In the genomic region with DNA sequence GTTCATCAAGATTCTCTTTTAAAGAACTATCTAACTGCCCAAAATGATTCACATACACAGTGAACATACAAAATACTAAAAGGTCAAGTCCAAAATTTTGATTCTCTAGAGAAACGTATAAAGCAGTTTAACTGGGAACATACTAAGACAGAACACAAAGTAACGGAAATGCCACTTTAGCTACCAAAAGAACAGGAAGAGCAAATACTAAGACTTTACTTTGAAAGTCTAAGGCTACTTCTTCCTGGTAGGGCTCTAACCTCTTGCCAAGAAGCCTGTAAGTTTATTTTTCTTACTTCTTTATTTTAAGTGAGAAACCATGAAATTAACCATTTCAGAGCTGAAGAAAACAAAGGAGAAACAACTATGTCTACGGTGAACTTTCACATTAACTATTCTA, we compare ENCODE assay signal across 11 cellular contexts. TPM values are rescaled to one million over a fixed set of nuclear protein-coding genes. Genes with fewer than 3 reads are reported as not detected.
DNase-seq lines count a peak whose midpoint lies in the region; ATAC-seq, FAIRE-seq and TF ChIP-seq lines count a peak whose summit lies in the region.
"Had no signal": no experiment of that assay in that cellular context is flagged by ENCODE, and none has a peak within 500 bp of the region (broad histone marks: within the 10 kb centered on the region; RNA-seq: fewer than 3 reads in every experiment).

No MANE protein-coding gene starts in this region.

- H3K36me3 Mint-ChIP-seq in activated naive CD4-positive, alpha-beta T cell treated with anti-CD3 and anti-CD28 coated beads for 36 hours (ENCODE audit: low read depth): peaks cover 12% of the 10 kb centered on the region
- peaks cover 20 to 46% of the 10 kb centered on the region in 2 donors for H3K36me3 Mint-ChIP-seq in activated naive CD4-positive, alpha-beta T cell treated with anti-CD3 and anti-CD28 coated beads, Interleukin-2, amount 50 U/mL, for 72 hours
- H3K36me3 Mint-ChIP-seq in astrocyte (ENCODE audit: low read depth, unreplicated experiment): no peaks in the 10 kb centered on the region

- H3K4me1 ChIP-seq in astrocyte (ENCODE audit: insufficient read depth, low read length): peaks cover 15% of the 10 kb centered on the region
- H3K4me1 ChIP-seq in right lobe of liver: peaks cover 0 to 59% (median 18%) of the 10 kb centered on the region in 4 donors
- H3K4me1 ChIP-seq in upper lobe of left lung: peaks cover 54 to 81% (median 70%) of the 10 kb centered on the region in 4 donors

- no peak for FAIRE-seq in astrocyte (lab: Jason Lieb, UNC)

- H3K4me3 Mint-ChIP-seq in activated naive CD4-positive, alpha-beta T cell treated with anti-CD3 and anti-CD28 coated beads for 36 hours: peak overlapping the region; percentile 46
- H3K4me3 Mint-ChIP-seq in astrocyte (ENCODE audit: unreplicated experiment): peak overlapping the region; percentile 7

- no peak overlapping the region for H2AFZ ChIP-seq in astrocyte (ENCODE audit: low read depth, low read length)

- H3K9me3 ChIP-seq in astrocyte (ENCODE audit: insufficient read depth, low read depth, low read length) (no peaks in the 10 kb centered on the region), right lobe of liver (no peaks in the 10 kb centered on the region), upper lobe of left lung (no peaks in the 10 kb centered on the region)

- peak overlapping the region; percentile 71 for H3K27ac Mint-ChIP-seq in activated naive CD4-positive, alpha-beta T cell treated with anti-CD3 and anti-CD28 coated beads for 36 hours
- H3K27ac Mint-ChIP-seq in activated naive CD4-positive, alpha-beta T cell treated with anti-CD3 and anti-CD28 coated beads, Interleukin-2, amount 50 U/mL, for 72 hours: peak overlapping the region in 1 of 2 donors; percentile 84
- no peak overlapping the region for H3K27ac Mint-ChIP-seq in astrocyte (ENCODE audit: unreplicated experiment)

- H3K27ac ChIP-seq in astrocyte (ENCODE audit: low read depth, low read length) (peak overlapping the region; percentile 77), right lobe of liver (no peak overlapping the region), upper lobe of left lung (peak overlapping the region; percentile 46 to 98 (median 68))
- H3K27ac ChIP-seq: WERI-Rb-1 had no signal

- intact Hi-C loops in activated naive CD4-positive, alpha-beta T cell treated with anti-CD3 and anti-CD28 coated beads for 36 hours (cut with micrococcal nuclease): no loop called here
- intact Hi-C loops in right lobe of liver (cut with DNase I): no loop called here

- no peak for ATAC-seq in activated naive CD4-positive, alpha-beta T cell treated with anti-CD3 and anti-CD28 coated beads, Interleukin-2, amount 50 U/mL, for 72 hours
- ATAC-seq in right lobe of liver (peak in 3 of 4 donors; percentile 13 to 37 (median 18)), upper lobe of left lung (ENCODE audit: low FRiP score in 2 of 2) (peak in 1 of 2 donors; percentile 57)

- peak overlapping the region; percentile 6 for H3K9ac ChIP-seq in astrocyte (ENCODE audit: low read length)

- TF ChIP-seq POLR2A in right lobe of liver (IDR thresholded peaks at IDR 0.05) (no peak), upper lobe of left lung (IDR thresholded peaks at IDR 0.05) (peak in 1 of 4 donors; percentile 14)

- TF ChIP-seq CTCF in astrocyte (IDR thresholded peaks at IDR 0.05; ENCODE audit: insufficient read depth, low read depth, low read length): no peak
- no peak for TF ChIP-seq CTCF in right lobe of liver (IDR thresholded peaks at IDR 0.05)
- no peak for TF ChIP-seq CTCF in upper lobe of left lung (IDR thresholded peaks at IDR 0.05)

- H4K20me1 ChIP-seq in astrocyte (ENCODE audit: insufficient read depth, low read length): peaks cover 98% of the 10 kb centered on the region

- no peak for DNase-seq in activated naive CD4-positive, alpha-beta T cell treated with anti-CD3 and anti-CD28 coated beads for 36 hours
- no peak for DNase-seq in activated naive CD4-positive, alpha-beta T cell treated with anti-CD3 and anti-CD28 coated beads, Interleukin-2, amount 50 U/mL, for 72 hours (ENCODE audit: low spot score in 2 of 2)
- DNase-seq in astrocyte (ENCODE audit: low read depth) (peak; percentile 35), right lobe of liver (no peak), upper lobe of left lung (no peak), NCI-H1105 (lab: John Stamatoyannopoulos, UW) (no peak), NCI-H2227 treated with DMSO at 0.1 percent for 48 hours (lab: John Stamatoyannopoulos, UW) (no peak), DMS153 treated with DMSO at 0.1 percent for 48 hours (lab: John Stamatoyannopoulos, UW; ENCODE audit: unreplicated experiment) (no peak)
- DNase-seq: NCI-H187, WERI-Rb-1 had no signal

- peak in 1 of 4 donors; percentile 19 for TF ChIP-seq EP300 in upper lobe of left lung (IDR thresholded peaks at IDR 0.05)

- WGBS in right lobe of liver (ENCODE audit: insufficient coverage, low coverage, low lambda C conversion rate, missing lambda C conversion rate): 13% methylated on average over 3 of the region's 3 CpGs
- 13% methylated on average over 3 of the region's 3 CpGs for WGBS in upper lobe of left lung, 2 donors

- peaks cover 100% of the 10 kb centered on the region for H3K79me2 ChIP-seq in astrocyte (ENCODE audit: insufficient read depth, low read length)

- H3K27me3 Mint-ChIP-seq in activated naive CD4-positive, alpha-beta T cell treated with anti-CD3 and anti-CD28 coated beads for 36 hours (ENCODE audit: low read depth): no peaks in the 10 kb centered on the region
- no peaks in the 10 kb centered on the region for H3K27me3 Mint-ChIP-seq in astrocyte (ENCODE audit: low read depth, unreplicated experiment)

- H3K36me3 ChIP-seq in astrocyte (ENCODE audit: insufficient read depth, low read length) (no peaks in the 10 kb centered on the region), right lobe of liver (no peaks in the 10 kb centered on the region), upper lobe of left lung (no peaks in the 10 kb centered on the region)
- H3K36me3 ChIP-seq: WERI-Rb-1 had no signal

- CTCF ChIA-PET in activated naive CD4-positive, alpha-beta T cell treated with anti-CD3 and anti-CD28 coated beads for 36 hours (lab: Charles Lee): interaction anchor here (0.7 kb wide), 1 partner anchor 114 kb away, joined by 3 read pairs; no protein-coding TSS in a partner anchor

- H3K4me3 ChIP-seq in astrocyte (ENCODE audit: insufficient read depth, low read depth, low read length) (no peak overlapping the region), right lobe of liver (no peak overlapping the region), upper lobe of left lung (peak overlapping the region in 2 of 4 donors; percentile 15 to 23)

- peaks cover 71% of the 10 kb centered on the region for H3K4me1 Mint-ChIP-seq in activated naive CD4-positive, alpha-beta T cell treated with anti-CD3 and anti-CD28 coated beads for 36 hours (ENCODE audit: low read depth)
- peaks cover 34% of the 10 kb centered on the region for H3K4me1 Mint-ChIP-seq in astrocyte (ENCODE audit: low read depth, unreplicated experiment)

- no peaks in the 10 kb centered on the region for H3K27me3 ChIP-seq in astrocyte (ENCODE audit: insufficient read depth, low read length)
- no peaks in the 10 kb centered on the region for H3K27me3 ChIP-seq in right lobe of liver
- H3K27me3 ChIP-seq in upper lobe of left lung: no peaks in the 10 kb centered on the region
- H3K27me3 ChIP-seq: BLaER1 treated with 17β-estradiol and CSF1 and Interleukin-3, amounts not matched to agents 10 nM and 100 nM had no signal

- peaks cover 2% of the 10 kb centered on the region for H3K9me3 Mint-ChIP-seq in activated naive CD4-positive, alpha-beta T cell treated with anti-CD3 and anti-CD28 coated beads for 36 hours
- peaks cover 4 to 7% of the 10 kb centered on the region in 2 donors for H3K9me3 Mint-ChIP-seq in activated naive CD4-positive, alpha-beta T cell treated with anti-CD3 and anti-CD28 coated beads, Interleukin-2, amount 50 U/mL, for 72 hours
- no peaks in the 10 kb centered on the region for H3K9me3 Mint-ChIP-seq in astrocyte (ENCODE audit: unreplicated experiment)

- peak overlapping the region; percentile 19 for H3K4me2 ChIP-seq in astrocyte (ENCODE audit: low read length)

RNA-seq across cellular contexts. Expression of a gene that starts 6.2 kb away (rescaled TPM):
- total RNA-seq in activated naive CD4-positive, alpha-beta T cell treated with anti-CD3 and anti-CD28 coated beads for 36 hours: 10 to 100 TPM; 38.6 to 42.3 TPM
- 10 to 100 TPM; 65.4 to 82.1 TPM for total RNA-seq in activated naive CD4-positive, alpha-beta T cell treated with anti-CD3 and anti-CD28 coated beads, Interleukin-2, amount 50 U/mL, for 72 hours
- 254 and 260 TPM in 2 replicates for total RNA-seq in astrocyte
- 100 to 1,000 TPM in 3 of 6 experiments, 10 to 100 TPM in 3; 84.1 to 137 (median 97.6) TPM for total RNA-seq in right lobe of liver
- total RNA-seq in upper lobe of left lung: 100 to 1,000 TPM; 144 to 294 (median 198) TPM

Comparison
In these comparisons a context has a peak if more than half of its experiments do, and no peak if none do; other contexts are left out.
1. ATAC-seq: peak in right lobe of liver (3 of 4); none in activated naive CD4-positive, alpha-beta T cell treated with anti-CD3 and anti-CD28 coated beads, Interleukin-2, amount 50 U/mL, for 72 hours (0 of 2).
2. H3K27ac ChIP-seq: peak in astrocyte (single experiment) and upper lobe of left lung (4 of 4); none in right lobe of liver (0 of 3).